19 cellular contexts compared by ENCODE assay signal in genomic region chr17:5050281-5050680, GRCh38. TPM values are rescaled to one million over a fixed set of nuclear protein-coding genes. Genes with fewer than 3 reads are reported as not detected.
DNase-seq lines count a peak whose midpoint lies in the region; ATAC-seq and TF ChIP-seq lines count a peak whose summit lies in the region.
"Had no signal": no experiment of that assay in that cellular context is flagged by ENCODE, and none has a peak within 500 bp of the region (broad histone marks: within the 10 kb centered on the region; RNA-seq: fewer than 3 reads in every experiment).

No MANE protein-coding gene starts in this region.

- POLR2A ChIA-PET in CD8-positive, alpha-beta T cell (lab: Charles Lee) = interaction anchor here (1.2 to 2.1 kb wide), 5 partner anchors 14 to 102 kb away, joined by 3 to 14 read pairs (median 5); partner anchors contain the start of genes PFN1 and SLC52A1

- no peak for DNase-seq in CD8-positive, alpha-beta T cell
- DNase-seq in hepatocyte (ENCODE audit: low spot score) (peak; percentile 51), GM19240 (ENCODE audit: insufficient read length, low spot score) (no peak)
- DNase-seq in stimulated activated naive B cell treated with anti-CD40 and anti-IgM and Interleukin-4, amounts not matched to agents 10 μg/mL and 1 μg/mL and 100 μg/mL, for 72 hours = no peak
- DNase-seq: activated gamma-delta T cell; NCI-H446 treated with DMSO at 0.1 percent for 48 hours; stimulated activated CD4-positive, alpha-beta T cell treated with anti-CD3 and anti-CD28 coated beads, Interleukin-2, amount 100 ng/mL, for 48 hours; upper lobe of right lung had no signal

- no peaks in the 10 kb centered on the region for H3K9me3 ChIP-seq in CD8-positive, alpha-beta T cell (ENCODE audit: low read length)
- no peaks in the 10 kb centered on the region for H3K9me3 ChIP-seq in hepatocyte (ENCODE audit: low read depth)
- H3K9me3 ChIP-seq: right atrium auricular region, upper lobe of right lung had no signal

- H3K36me3 Mint-ChIP-seq in CD8-positive, alpha-beta T cell = peaks cover 2% of the 10 kb centered on the region
- no peaks in the 10 kb centered on the region for H3K36me3 Mint-ChIP-seq in activated T-helper 17 cell treated with anti-CD3 and anti-CD28 coated beads, Interleukin-2, amount 50 U/mL, for 72 hours (ENCODE audit: low read depth)
- no peaks in the 10 kb centered on the region for H3K36me3 Mint-ChIP-seq in stimulated activated naive B cell treated with anti-CD40 and anti-IgM and Interleukin-4, amounts not matched to agents 10 μg/mL and 1 μg/mL and 100 μg/mL, for 72 hours
- H3K36me3 Mint-ChIP-seq: neural progenitor cell had no signal

- H3K27me3 ChIP-seq in CD8-positive, alpha-beta T cell (ENCODE audit: insufficient read depth, low read length) = no peaks in the 10 kb centered on the region
- H3K27me3 ChIP-seq in hepatocyte = no peaks in the 10 kb centered on the region
- H3K27me3 ChIP-seq: dorsolateral prefrontal cortex, neural progenitor cell, right atrium auricular region, upper lobe of right lung had no signal

- no peaks in the 10 kb centered on the region for H3K9me2 ChIP-seq in hepatocyte (replicated peaks; ENCODE audit: insufficient read depth)

- H3K4me3 ChIP-seq in CD8-positive, alpha-beta T cell (ENCODE audit: low read depth, low read length) = no peak overlapping the region
- no peak overlapping the region for H3K4me3 ChIP-seq in hepatocyte
- H3K4me3 ChIP-seq: dorsolateral prefrontal cortex, lung, neural progenitor cell, right atrium auricular region, upper lobe of right lung had no signal

- no peaks in the 10 kb centered on the region for H3K9me3 Mint-ChIP-seq in CD8-positive, alpha-beta T cell
- no peaks in the 10 kb centered on the region for H3K9me3 Mint-ChIP-seq in activated T-helper 17 cell treated with anti-CD3 and anti-CD28 coated beads, Interleukin-2, amount 50 U/mL, for 72 hours
- H3K9me3 Mint-ChIP-seq in stimulated activated naive B cell treated with anti-CD40 and anti-IgM and Interleukin-4, amounts not matched to agents 10 μg/mL and 1 μg/mL and 100 μg/mL, for 72 hours = no peaks in the 10 kb centered on the region
- H3K9me3 Mint-ChIP-seq: neural progenitor cell had no signal

- H3K27ac ChIP-seq in CD8-positive, alpha-beta T cell (ENCODE audit: low read depth, low read length) = no peak overlapping the region
- H3K27ac ChIP-seq in hepatocyte = peak overlapping the region; percentile 65
- H3K27ac ChIP-seq: neural progenitor cell had no signal

- peak overlapping the region; percentile 95 for H3K27ac Mint-ChIP-seq in CD8-positive, alpha-beta T cell
- H3K27ac Mint-ChIP-seq in activated T-helper 17 cell treated with anti-CD3 and anti-CD28 coated beads, Interleukin-2, amount 50 U/mL, for 72 hours = peak overlapping the region; percentile 85
- peak overlapping the region; percentile 73 for H3K27ac Mint-ChIP-seq in stimulated activated naive B cell treated with anti-CD40 and anti-IgM and Interleukin-4, amounts not matched to agents 10 μg/mL and 1 μg/mL and 100 μg/mL, for 72 hours
- H3K27ac Mint-ChIP-seq: neural progenitor cell had no signal

- H3K4me1 ChIP-seq in CD8-positive, alpha-beta T cell (ENCODE audit: insufficient read depth, low read length) = peaks cover 24% of the 10 kb centered on the region
- peaks cover 9% of the 10 kb centered on the region for H3K4me1 ChIP-seq in hepatocyte (ENCODE audit: insufficient read depth)
- H3K4me1 ChIP-seq: neural progenitor cell had no signal

- H2AFZ ChIP-seq in hepatocyte = no peak overlapping the region

- H3K4me3 Mint-ChIP-seq in CD8-positive, alpha-beta T cell = no peak overlapping the region
- no peak overlapping the region for H3K4me3 Mint-ChIP-seq in activated T-helper 17 cell treated with anti-CD3 and anti-CD28 coated beads, Interleukin-2, amount 50 U/mL, for 72 hours
- H3K4me3 Mint-ChIP-seq in stimulated activated naive B cell treated with anti-CD40 and anti-IgM and Interleukin-4, amounts not matched to agents 10 μg/mL and 1 μg/mL and 100 μg/mL, for 72 hours = no peak overlapping the region
- H3K4me3 Mint-ChIP-seq: neural progenitor cell had no signal

- no peak for ATAC-seq in CD8-positive, alpha-beta T cell
- no peak for ATAC-seq in activated T-helper 17 cell treated with anti-CD3 and anti-CD28 coated beads, Interleukin-2, amount 50 U/mL, for 72 hours (replicated peaks)
- ATAC-seq in stimulated activated naive B cell treated with anti-CD40 and anti-IgM and Interleukin-4, amounts not matched to agents 10 μg/mL and 1 μg/mL and 100 μg/mL, for 72 hours (replicated peaks) = no peak
- ATAC-seq in GM18511 (IDR thresholded peaks at IDR 0.05; ENCODE audit: unreplicated experiment) (no peak), HG02678 (IDR thresholded peaks at IDR 0.05; ENCODE audit: unreplicated experiment) (no peak)
- ATAC-seq: upper lobe of right lung had no signal

- H4K20me1 ChIP-seq in hepatocyte (ENCODE audit: insufficient read depth, poor library complexity, severe bottlenecking) = no peaks in the 10 kb centered on the region

- no peaks in the 10 kb centered on the region for H3K79me2 ChIP-seq in hepatocyte

- CTCF ChIA-PET in CD8-positive, alpha-beta T cell (lab: Charles Lee) = interaction anchor here (0.7 to 5.7 kb wide), 8 partner anchors 13 to 148 kb away, joined by 3 to 46 read pairs (median 5); partner anchors contain the start of genes CHRNE and SLC52A1

- TF ChIP-seq CTCF in CD8-positive, alpha-beta T cell (IDR thresholded peaks at IDR 0.05) = no peak
- TF ChIP-seq CTCF in hepatocyte (IDR thresholded peaks at IDR 0.05; ENCODE audit: poor library complexity) = no peak

- WGBS in hepatocyte (ENCODE audit: low lambda C conversion rate, missing lambda C conversion rate) = 54% methylated on average over 9 of the region's 9 CpGs

- peak overlapping the region; percentile 2 for H3K4me2 ChIP-seq in hepatocyte
- H3K4me2 ChIP-seq: neural progenitor cell had no signal

- H3K4me1 Mint-ChIP-seq in CD8-positive, alpha-beta T cell (ENCODE audit: low read depth) = peaks cover 38% of the 10 kb centered on the region
- H3K4me1 Mint-ChIP-seq in activated T-helper 17 cell treated with anti-CD3 and anti-CD28 coated beads, Interleukin-2, amount 50 U/mL, for 72 hours = peaks cover 11% of the 10 kb centered on the region
- peaks cover 21 to 59% of the 10 kb centered on the region in 2 donors for H3K4me1 Mint-ChIP-seq in stimulated activated naive B cell treated with anti-CD40 and anti-IgM and Interleukin-4, amounts not matched to agents 10 μg/mL and 1 μg/mL and 100 μg/mL, for 72 hours

- H3K36me3 ChIP-seq in CD8-positive, alpha-beta T cell (ENCODE audit: insufficient read depth, low read length) = no peaks in the 10 kb centered on the region
- no peaks in the 10 kb centered on the region for H3K36me3 ChIP-seq in hepatocyte (replicated peaks; ENCODE audit: insufficient read depth, low read depth)
- H3K36me3 ChIP-seq: neural progenitor cell, right atrium auricular region, upper lobe of right lung had no signal

- intact Hi-C loops in CD8-positive, alpha-beta T cell (cut with DNase I, micrococcal nuclease) = no loop called here

- H3K27me3 Mint-ChIP-seq in CD8-positive, alpha-beta T cell (ENCODE audit: low read depth) = no peaks in the 10 kb centered on the region
- H3K27me3 Mint-ChIP-seq in activated T-helper 17 cell treated with anti-CD3 and anti-CD28 coated beads, Interleukin-2, amount 50 U/mL, for 72 hours = no peaks in the 10 kb centered on the region
- no peaks in the 10 kb centered on the region for H3K27me3 Mint-ChIP-seq in stimulated activated naive B cell treated with anti-CD40 and anti-IgM and Interleukin-4, amounts not matched to agents 10 μg/mL and 1 μg/mL and 100 μg/mL, for 72 hours

RNA-seq across cellular contexts. Expression of gene SLC52A1, which starts 15.1 kb away (rescaled TPM):
- not detected for total RNA-seq in CD8-positive, alpha-beta T cell
- total RNA-seq in activated T-helper 17 cell treated with anti-CD3 and anti-CD28 coated beads, Interleukin-2, amount 50 U/mL, for 72 hours = under 1 TPM; 0.11 to 0.26 TPM
- total RNA-seq in hepatocyte = 0.13 TPM in 1 of 2 replicates, not detected in the other
- polyA plus RNA-seq in hepatocyte = 0.16 TPM in 1 of 2 replicates, not detected in the other
- total RNA-seq: frontal cortex, G401, HT1080, M059J, right atrium auricular region had no signal

RNA-seq across cellular contexts. Expression of gene ZFP3, which starts 28.0 kb away (rescaled TPM):
- total RNA-seq in CD8-positive, alpha-beta T cell = 1 to 10 TPM; 2.6 to 2.7 TPM
- 1 to 10 TPM; 1.4 to 1.9 TPM for total RNA-seq in activated T-helper 17 cell treated with anti-CD3 and anti-CD28 coated beads, Interleukin-2, amount 50 U/mL, for 72 hours
- 0.12 and 0.23 TPM in 2 replicates for total RNA-seq in hepatocyte
- 0.24 and 0.32 TPM in 2 replicates for polyA plus RNA-seq in hepatocyte
- total RNA-seq: G401, HT1080 had no signal

RNA-seq across cellular contexts. Expression of gene KIF1C, which starts 52.5 kb away (rescaled TPM):
- 1 to 10 TPM; 7.1 to 7.2 TPM for total RNA-seq in CD8-positive, alpha-beta T cell
- 10 to 100 TPM; 47.4 to 54.4 TPM for total RNA-seq in activated T-helper 17 cell treated with anti-CD3 and anti-CD28 coated beads, Interleukin-2, amount 50 U/mL, for 72 hours
- 51.3 and 59.4 TPM in 2 replicates for total RNA-seq in hepatocyte
- polyA plus RNA-seq in hepatocyte = 65.2 and 75.9 TPM in 2 replicates

RNA-seq across cellular contexts. Expression of gene INCA1, which starts 53.0 kb away (rescaled TPM):
- under 1 TPM in 1 of 2 experiments, not detected in 1; 0.24 TPM for total RNA-seq in CD8-positive, alpha-beta T cell
- total RNA-seq in activated T-helper 17 cell treated with anti-CD3 and anti-CD28 coated beads, Interleukin-2, amount 50 U/mL, for 72 hours = under 1 TPM; 0.61 to 0.69 TPM
- total RNA-seq in hepatocyte = 1.6 and 2.7 TPM in 2 replicates
- 4.1 and 5.5 TPM in 2 replicates for polyA plus RNA-seq in hepatocyte
- total RNA-seq: frontal cortex, M059J had no signal
